14 cellular contexts compared by ENCODE assay signal in genomic region chr17:75341784-75342183, GRCh38. TPM values are rescaled to one million over a fixed set of nuclear protein-coding genes. Genes with fewer than 3 reads are reported as not detected.
DNase-seq lines count a peak whose midpoint lies in the region; ATAC-seq and TF ChIP-seq lines count a peak whose summit lies in the region.
"Had no signal": no experiment of that assay in that cellular context is flagged by ENCODE, and none has a peak within 500 bp of the region (broad histone marks: within the 10 kb centered on the region; RNA-seq: fewer than 3 reads in every experiment).

No MANE protein-coding gene starts in this region.

- no peak for DNase-seq in CD4-positive, alpha-beta memory T cell
- DNase-seq in H9 (no peak), WTC11 (ENCODE audit: low spot score) (no peak), immature natural killer cell (no peak), NCI-H526 treated with DMSO at 0.1 percent for 48 hours (lab: John Stamatoyannopoulos, UW) (no peak)
- DNase-seq: activated T-cell treated with anti-CD3 and anti-CD28 coated beads, Interleukin-2, amount 50 U/mL, for 1 hour; GDM1; H7; NCI-H2081; NCI-H748 treated with DMSO at 0.1 percent for 48 hours; Right ventricle myocardium superior had no signal

- H3K56ac ChIP-seq in H9 (ENCODE audit: insufficient read length, low read depth, low read length): no peak overlapping the region

- TF ChIP-seq CTCF in H9 (conservative IDR thresholded peaks at IDR 0.05) (no peak), WTC11 (IDR thresholded peaks at IDR 0.05) (no peak)

- no peak overlapping the region for H2BK12ac ChIP-seq in H9 (ENCODE audit: insufficient read length, low read depth, low read length)

- no peak overlapping the region for H3K14ac ChIP-seq in H9 (ENCODE audit: insufficient read depth, low read length)

- no peak overlapping the region for H2BK5ac ChIP-seq in H9 (ENCODE audit: insufficient read length, low read length)

- H2BK20ac ChIP-seq in H9 (ENCODE audit: low read depth, low read length, poor library complexity, severe bottlenecking): no peak overlapping the region

- H3K23ac ChIP-seq in H9 (ENCODE audit: insufficient read length, low read depth, low read length): no peak overlapping the region

- H3K4me3 ChIP-seq in CD4-positive, alpha-beta memory T cell (ENCODE audit: low read length in 2 of 2): no peak overlapping the region
- H3K4me3 ChIP-seq: neural progenitor cell had no signal

- CTCF ChIA-PET in CD4-positive, alpha-beta memory T cell (lab: Charles Lee; ENCODE audit: partially characterized antibody): interaction anchor here (1.4 kb wide), 1 partner anchor 19 kb away, joined by 3 read pairs; no protein-coding TSS in a partner anchor
- CTCF ChIA-PET in WTC11 (lab: Charles Lee): interaction anchor here (1.2 to 1.5 kb wide), 3 partner anchors 18 to 71 kb away, joined by 3 to 5 read pairs (median 4); partner anchors contain the start of genes MIF4GD and SLC25A19

- no peaks in the 10 kb centered on the region for H3K9me3 ChIP-seq in CD4-positive, alpha-beta memory T cell (ENCODE audit: control insufficient read depth in 1 of 2, low read length in 2 of 2)
- H3K9me3 ChIP-seq in H9 (ENCODE audit: control insufficient read depth, low read depth, low read length): no peaks in the 10 kb centered on the region

- H3K4me1 ChIP-seq in CD4-positive, alpha-beta memory T cell (ENCODE audit: insufficient read depth, low read length): peaks cover 94% of the 10 kb centered on the region
- peaks cover 19% of the 10 kb centered on the region for H3K4me1 ChIP-seq in H9 (ENCODE audit: insufficient read depth, low read length)

- H3K9me3 Mint-ChIP-seq in CD4-positive, alpha-beta memory T cell: peaks cover 0 to 2% (median 0%) of the 10 kb centered on the region in 8 donors
- no peaks in the 10 kb centered on the region for H3K9me3 Mint-ChIP-seq in H9
- H3K9me3 Mint-ChIP-seq in WTC11: no peaks in the 10 kb centered on the region
- no peaks in the 10 kb centered on the region for H3K9me3 Mint-ChIP-seq in immature natural killer cell
- H3K9me3 Mint-ChIP-seq: neural progenitor cell had no signal

- H3K27ac ChIP-seq in CD4-positive, alpha-beta memory T cell (ENCODE audit: low read depth, low read length): no peak overlapping the region
- no peak overlapping the region for H3K27ac ChIP-seq in H9 (ENCODE audit: insufficient read length, low read depth, low read length)
- H3K27ac ChIP-seq: neural progenitor cell had no signal

- H2BK15ac ChIP-seq in H9 (ENCODE audit: low read depth, low read length): no peak overlapping the region

- no peak overlapping the region for H4K8ac ChIP-seq in H9 (replicated peaks; ENCODE audit: insufficient read length, low read depth, low read length)

- no peaks in the 10 kb centered on the region for H4K20me1 ChIP-seq in H9 (ENCODE audit: control insufficient read depth, insufficient read depth, insufficient read length)

- H2BK120ac ChIP-seq in H9 (ENCODE audit: low read depth, low read length, poor library complexity, severe bottlenecking): no peak overlapping the region

- H3K4ac ChIP-seq in H9 (ENCODE audit: low read depth, low read length): no peak overlapping the region

- H4K5ac ChIP-seq in H9 (ENCODE audit: insufficient read length, low read depth, low read length): no peak overlapping the region

- H3T11ph ChIP-seq in H9 (ENCODE audit: low read length): no peak overlapping the region

- no peak overlapping the region for H2AK5ac ChIP-seq in H9 (ENCODE audit: insufficient read length, low read length)

- no peak overlapping the region for H3K9ac ChIP-seq in H9 (ENCODE audit: extremely low read depth, insufficient read length, low read length)
- H3K9ac ChIP-seq: neural progenitor cell had no signal

- no peak overlapping the region for H3K4me2 ChIP-seq in H9 (ENCODE audit: insufficient read depth, insufficient read length, low read length)
- H3K4me2 ChIP-seq: neural progenitor cell had no signal

- no CpG with 5 or more reads among the region's 6 CpGs for WGBS in H9 (ENCODE audit: extremely low coverage, insufficient read length, low lambda C conversion rate)

- peaks cover 5% of the 10 kb centered on the region; the same call in 1 of the 2 replicates for H3K79me2 ChIP-seq in H9 (ENCODE audit: insufficient read depth, low read length)

- H3K4me1 Mint-ChIP-seq in CD4-positive, alpha-beta memory T cell: peaks cover 55 to 89% (median 74%) of the 10 kb centered on the region in 4 donors
- H3K4me1 Mint-ChIP-seq in H9 (peaks cover 51 to 61% of the 10 kb centered on the region in 2 experiments), WTC11 (peaks cover 66% of the 10 kb centered on the region), immature natural killer cell (peaks cover 91 to 94% of the 10 kb centered on the region in 2 donors)

- H3K27ac Mint-ChIP-seq in CD4-positive, alpha-beta memory T cell: peak overlapping the region; percentile 56 to 94 (median 82)
- H3K27ac Mint-ChIP-seq in H9: peak overlapping the region; percentile 0 to 54 (median 6); a peak in 5 of 7 replicates
- peak overlapping the region; percentile 65 for H3K27ac Mint-ChIP-seq in WTC11
- peak overlapping the region; percentile 61 to 87 (median 68) for H3K27ac Mint-ChIP-seq in immature natural killer cell
- H3K27ac Mint-ChIP-seq: neural progenitor cell had no signal

- H3K27me3 Mint-ChIP-seq in CD4-positive, alpha-beta memory T cell: no peaks in the 10 kb centered on the region
- H3K27me3 Mint-ChIP-seq in H9 (ENCODE audit: low read depth): no peaks in the 10 kb centered on the region
- no peaks in the 10 kb centered on the region for H3K27me3 Mint-ChIP-seq in WTC11 (ENCODE audit: low read depth)
- H3K27me3 Mint-ChIP-seq in immature natural killer cell (ENCODE audit: low read depth in 3 of 3): peaks cover under 1 to 6% (median 3%) of the 10 kb centered on the region in 3 donors

- H3K79me1 ChIP-seq in H9 (ENCODE audit: insufficient read depth, low read depth, low read length, poor library complexity, severe bottlenecking): no peaks in the 10 kb centered on the region

- no peak overlapping the region for H4K91ac ChIP-seq in H9 (ENCODE audit: insufficient read length, low read depth, low read length)

- peak overlapping the region in 5 of 8 donors; percentile 8 to 55 (median 46) for H3K4me3 Mint-ChIP-seq in CD4-positive, alpha-beta memory T cell
- H3K4me3 Mint-ChIP-seq in H9 (no peak overlapping the region), WTC11 (no peak overlapping the region), immature natural killer cell (peak overlapping the region in 3 of 5 donors; percentile 5 to 37 (median 18))
- H3K4me3 Mint-ChIP-seq: neural progenitor cell had no signal

- H3K23me2 ChIP-seq in H9 (ENCODE audit: insufficient read length, low read depth, low read length, poor library complexity, severe bottlenecking): peaks cover 6% of the 10 kb centered on the region

- H3K18ac ChIP-seq in H9 (ENCODE audit: insufficient read length, low read depth, low read length): no peak overlapping the region

- intact Hi-C loops in CD4-positive, alpha-beta memory T cell (cut with micrococcal nuclease): no loop called here

- no peak overlapping the region for H2AFZ ChIP-seq in H9 (ENCODE audit: low read length)
- H2AFZ ChIP-seq: neural progenitor cell had no signal

- ATAC-seq in WTC11 (no peak), HG03025 (IDR thresholded peaks at IDR 0.05; ENCODE audit: low FRiP score, unreplicated experiment) (no peak), HG03439 (IDR thresholded peaks at IDR 0.05; ENCODE audit: unreplicated experiment) (no peak)

- no peaks in the 10 kb centered on the region for H3K36me3 ChIP-seq in CD4-positive, alpha-beta memory T cell (ENCODE audit: insufficient read depth, low read length)
- H3K36me3 ChIP-seq: neural progenitor cell had no signal

- no peaks in the 10 kb centered on the region for H3K27me3 ChIP-seq in CD4-positive, alpha-beta memory T cell (ENCODE audit: insufficient read depth, low read length)
- no peaks in the 10 kb centered on the region for H3K27me3 ChIP-seq in H9 (ENCODE audit: insufficient read depth, low read length)
- H3K27me3 ChIP-seq: neural progenitor cell had no signal

- H3K36me3 Mint-ChIP-seq in CD4-positive, alpha-beta memory T cell: peaks cover 0 to 4% of the 10 kb centered on the region in 2 donors
- peaks cover 0 to 2% (median 0%) of the 10 kb centered on the region in 3 experiments; a peak in 1 of 7 replicates for H3K36me3 Mint-ChIP-seq in H9 (ENCODE audit: insufficient read depth in 1 of 3, low read depth in 3 of 3)
- peaks cover 2% of the 10 kb centered on the region; the same call in 1 of the 2 replicates for H3K36me3 Mint-ChIP-seq in WTC11
- H3K36me3 Mint-ChIP-seq in immature natural killer cell: no peaks in the 10 kb centered on the region
- H3K36me3 Mint-ChIP-seq: neural progenitor cell had no signal

- POLR2A ChIA-PET in CD4-positive, alpha-beta memory T cell (lab: Charles Lee; ENCODE audit: partially characterized antibody): interaction anchor here (1.2 to 2.4 kb wide), 2 partner anchors 20 to 52 kb away, joined by 4 to 9 read pairs; no protein-coding TSS in a partner anchor
- POLR2A ChIA-PET in WTC11 (lab: Charles Lee): interaction anchor here (1.0 kb wide), 1 partner anchor 10 kb away, joined by 3 read pairs; no protein-coding TSS in a partner anchor

TF ChIP-seq in WTC11, 78 proteins besides CTCF, POLR2A, EP300 and RAD21 (continues in another document):
- TF ChIP-seq ELF4 (CRISPR knock-in tag; IDR thresholded peaks at IDR 0.05; ENCODE audit: low read depth): no peak
- TF ChIP-seq ZNF121 (CRISPR knock-in tag; IDR thresholded peaks at IDR 0.05): no peak
- no peak for TF ChIP-seq OVOL2 (CRISPR knock-in tag; IDR thresholded peaks at IDR 0.05; ENCODE audit: borderline replicate concordance)
- TF ChIP-seq RORB (CRISPR knock-in tag; IDR thresholded peaks at IDR 0.05): no peak
- TF ChIP-seq TEAD1 (CRISPR knock-in tag; IDR thresholded peaks at IDR 0.05): no peak
- no peak for TF ChIP-seq ZNF138 (CRISPR knock-in tag; conservative IDR thresholded peaks at IDR 0.05)
- TF ChIP-seq MLX (CRISPR knock-in tag; IDR thresholded peaks at IDR 0.05): no peak

RNA-seq across cellular contexts. Expression of gene SLC25A19, which starts 52.6 kb away (rescaled TPM):
- total RNA-seq in CD4-positive, alpha-beta memory T cell: 10 to 100 TPM; 19.8 to 21.8 TPM
- 10 to 100 TPM; 13.2 to 15.4 TPM for polyA plus RNA-seq in CD4-positive, alpha-beta memory T cell
- 24.2 and 27.2 TPM in 2 replicates for total RNA-seq in H9 (2021)
- 22.6 to 27.7 TPM (median 23.0 TPM) in 3 replicates for total RNA-seq in WTC11 (2021)
- polyA plus RNA-seq in immature natural killer cell: 10 to 100 TPM; 11.2 to 27.2 (median 21.0) TPM

Comparison
In these comparisons a context has a peak if more than half of its experiments do, and no peak if none do; other contexts are left out.
1. H3K27ac Mint-ChIP-seq: peak in every context shown above with its lines; median percentile 82 in CD4-positive, alpha-beta memory T cell; 68 in immature natural killer cell; 65 in WTC11; 6 in H9.
2. H3K4me3 Mint-ChIP-seq: peak in CD4-positive, alpha-beta memory T cell (5 of 8) and immature natural killer cell (3 of 5); none in H9 (0 of 2) and WTC11 (single experiment).